29 cellular contexts compared by ENCODE assay signal in the genomic region with DNA sequence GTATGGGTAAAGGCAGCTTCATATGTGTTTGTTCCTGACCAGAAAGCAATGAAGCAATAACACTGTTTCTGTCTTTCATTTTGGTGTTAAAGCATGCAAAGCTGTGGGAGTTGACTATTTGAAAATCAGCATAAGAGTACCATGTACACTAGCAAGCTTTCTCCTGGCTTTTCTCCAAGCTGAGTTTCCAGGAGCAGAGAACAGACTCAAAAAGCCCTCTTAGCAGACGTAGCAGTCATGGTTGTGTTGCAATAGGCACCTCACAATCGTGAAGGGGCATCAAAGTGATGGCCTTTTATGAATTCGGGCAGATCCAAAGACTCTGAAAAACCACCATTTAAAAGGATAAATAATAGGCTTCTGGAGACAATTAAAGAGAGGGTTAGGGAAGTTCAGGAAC.
A peak's percentile ranks its signal among the peaks of the same experiment; 100 is the strongest.
DNase-seq lines count a peak whose midpoint lies in the region; ATAC-seq and TF ChIP-seq lines count a peak whose summit lies in the region.
"Had no signal": no experiment of that assay in that cellular context is flagged by ENCODE, and none has a peak within 500 bp of the region (broad histone marks: within the 10 kb centered on the region; RNA-seq: fewer than 3 reads in every experiment).

No MANE protein-coding gene starts in this region.

- H3K4me1 ChIP-seq in GM23338 (ENCODE audit: insufficient read depth) = peaks cover 9% of the 10 kb centered on the region; the same call in 1 of the 2 replicates
- no peaks in the 10 kb centered on the region for H3K4me1 ChIP-seq in smooth muscle cell (ENCODE audit: low read depth)
- H3K4me1 ChIP-seq: breast epithelium, Caco-2, right lobe of liver, SJSA1 had no signal

- H3K4me3 ChIP-seq in GM23338 = no peak overlapping the region
- H3K4me3 ChIP-seq in SK-N-MC = peak overlapping the region; percentile 54
- H3K4me3 ChIP-seq in fibroblast of villous mesenchyme (ENCODE audit: low read depth, low read length) = no peak overlapping the region
- H3K4me3 ChIP-seq in smooth muscle cell = no peak overlapping the region
- H3K4me3 ChIP-seq: breast epithelium, left ventricle myocardium inferior, right lobe of liver, SJSA1, stomach had no signal

- no peaks in the 10 kb centered on the region for H3K9me3 Mint-ChIP-seq in GM23338
- H3K9me3 Mint-ChIP-seq: activated naive CD4-positive, alpha-beta T cell treated with anti-CD3 and anti-CD28 coated beads, Interleukin-2, amount 50 U/mL, for 72 hours; CD14-positive monocyte had no signal

- H3K4me1 Mint-ChIP-seq in GM23338 = peaks cover 15% of the 10 kb centered on the region

- no peak overlapping the region for H3K4me3 Mint-ChIP-seq in GM23338
- H3K4me3 Mint-ChIP-seq: CD14-positive monocyte had no signal

- H3K79me2 ChIP-seq in GM23338 (replicated peaks; ENCODE audit: insufficient read depth) (no peaks in the 10 kb centered on the region), smooth muscle cell (ENCODE audit: low read depth) (no peaks in the 10 kb centered on the region)

- no peaks in the 10 kb centered on the region for H3K27me3 Mint-ChIP-seq in GM23338 (ENCODE audit: insufficient read depth, low read depth, poor library complexity)

- H3F3A ChIP-seq in GM23338 (replicated peaks; ENCODE audit: low read depth) (no peaks in the 10 kb centered on the region), smooth muscle cell (ENCODE audit: low read depth) (no peaks in the 10 kb centered on the region)

- DNase-seq in GM23338 (ENCODE audit: low spot score) (no peak), SK-N-MC (ENCODE audit: low read depth, low spot score) (no peak), fibroblast of villous mesenchyme (ENCODE audit: low read depth) (peak; percentile 61), smooth muscle cell (lab: John Stamatoyannopoulos, UW; ENCODE audit: unreplicated experiment) (no peak), hypothalamus (lab: John Stamatoyannopoulos, UW) (no peak), NCI-H1694 (lab: John Stamatoyannopoulos, UW) (no peak)
- DNase-seq: activated CD4-positive, alpha-beta T cell treated with anti-CD3 and anti-CD28 coated beads for 48 hours; activated effector memory CD4-positive, alpha-beta T cell treated with Interleukin-2 at 50 U/mL for 16 hours; activated T-cell treated with anti-CD3 and anti-CD28 coated beads, Interleukin-2, amount 50 U/mL, for 1 hour; Caco-2; DND-41; GOT3; islet precursor cell; KG1; left ventricle myocardium inferior; MM.1S; NCI-H1436; NCI-H2081 treated with DMSO at 0.1 percent for 48 hours; posterior cingulate gyrus; right lobe of liver; stimulated activated CD8-positive, alpha-beta memory T cell treated with anti-CD3 and anti-CD28 coated beads, Interleukin-4, amount 100 ng/mL, for 48 hours; stomach had no signal

- no peaks in the 10 kb centered on the region for H3K9me2 ChIP-seq in GM23338 (ENCODE audit: insufficient read depth)

- no peak overlapping the region for H3K4me2 ChIP-seq in GM23338
- no peak overlapping the region for H3K4me2 ChIP-seq in smooth muscle cell

- H3K36me3 Mint-ChIP-seq in GM23338 (ENCODE audit: low read depth) = no peaks in the 10 kb centered on the region
- H3K36me3 Mint-ChIP-seq: activated naive CD4-positive, alpha-beta T cell treated with anti-CD3 and anti-CD28 coated beads, Interleukin-2, amount 50 U/mL, for 72 hours; CD14-positive monocyte had no signal

- H3K36me3 ChIP-seq in GM23338 (ENCODE audit: insufficient read depth) (no peaks in the 10 kb centered on the region), SK-N-MC (ENCODE audit: insufficient read depth, low read length) (peaks cover 38% of the 10 kb centered on the region), smooth muscle cell (ENCODE audit: low read depth) (no peaks in the 10 kb centered on the region)
- H3K36me3 ChIP-seq: breast epithelium, left ventricle myocardium inferior, right lobe of liver, SJSA1, stomach had no signal

- no peaks in the 10 kb centered on the region for H4K20me1 ChIP-seq in GM23338 (replicated peaks; ENCODE audit: insufficient read depth)
- no peaks in the 10 kb centered on the region for H4K20me1 ChIP-seq in smooth muscle cell (ENCODE audit: low read depth)

- H3K27ac ChIP-seq in GM23338 (ENCODE audit: low read depth) (no peak overlapping the region), SK-N-MC (peak overlapping the region; percentile 69), smooth muscle cell (ENCODE audit: low read depth) (no peak overlapping the region)
- H3K27ac ChIP-seq: breast epithelium, HL-60, left ventricle myocardium inferior, right lobe of liver, RWPE1, SJSA1, stomach had no signal

- H2AFZ ChIP-seq in GM23338 = peak overlapping the region; percentile 43; the same call in 1 of the 2 replicates
- peak overlapping the region; percentile 45 for H2AFZ ChIP-seq in smooth muscle cell (ENCODE audit: low read depth)

- H3K9ac ChIP-seq in SK-N-MC (ENCODE audit: insufficient read length) (no peak overlapping the region), smooth muscle cell (ENCODE audit: low read depth) (no peak overlapping the region)

- H3K27ac Mint-ChIP-seq in GM23338 = 0 out of 2 replicates have a peak overlapping the region, but pooled peaks have one; percentile 49
- H3K27ac Mint-ChIP-seq: activated naive CD4-positive, alpha-beta T cell treated with anti-CD3 and anti-CD28 coated beads, Interleukin-2, amount 50 U/mL, for 72 hours had no signal

- no peak for TF ChIP-seq CTCF in GM23338 (conservative IDR thresholded peaks at IDR 0.05; ENCODE audit: low read depth in 2 of 2)
- TF ChIP-seq CTCF in fibroblast of villous mesenchyme (IDR thresholded peaks at IDR 0.05; ENCODE audit: insufficient read depth, low read depth, low read length) = no peak
- no peak for TF ChIP-seq CTCF in smooth muscle cell (IDR thresholded peaks at IDR 0.05; ENCODE audit: borderline replicate concordance, insufficient read depth, poor library complexity, severe bottlenecking)

- H3K9me3 ChIP-seq in SK-N-MC (ENCODE audit: low read depth, low read length) (no peaks in the 10 kb centered on the region), smooth muscle cell (replicated peaks; ENCODE audit: low read depth) (no peaks in the 10 kb centered on the region)
- H3K9me3 ChIP-seq: breast epithelium, Caco-2, left ventricle myocardium inferior, right lobe of liver, SJSA1, stomach had no signal

- ATAC-seq in GM23338 = no peak
- no peak for ATAC-seq in GM18517 (IDR thresholded peaks at IDR 0.05; ENCODE audit: unreplicated experiment)
- ATAC-seq: activated naive CD4-positive, alpha-beta T cell treated with anti-CD3 and anti-CD28 coated beads, Interleukin-2, amount 50 U/mL, for 72 hours; right lobe of liver had no signal

- H3K27me3 ChIP-seq in GM23338 (ENCODE audit: insufficient read depth) (no peaks in the 10 kb centered on the region), smooth muscle cell (ENCODE audit: low read depth) (no peaks in the 10 kb centered on the region)
- H3K27me3 ChIP-seq: breast epithelium, right lobe of liver, stomach had no signal

- 52% methylated on average over 3 of the region's 3 CpGs for WGBS in smooth muscle cell (ENCODE audit: low lambda C conversion rate)

TF ChIP-seq in GM23338, 12 proteins besides CTCF, POLR2A, EP300 and RAD21 (continues in another document):
- no peak for TF ChIP-seq CREB1 (CRISPR knock-in tag; IDR thresholded peaks at IDR 0.05; ENCODE audit: low read depth)
